Comparison of ENCODE assay signal across 14 cellular contexts in the genomic region with DNA sequence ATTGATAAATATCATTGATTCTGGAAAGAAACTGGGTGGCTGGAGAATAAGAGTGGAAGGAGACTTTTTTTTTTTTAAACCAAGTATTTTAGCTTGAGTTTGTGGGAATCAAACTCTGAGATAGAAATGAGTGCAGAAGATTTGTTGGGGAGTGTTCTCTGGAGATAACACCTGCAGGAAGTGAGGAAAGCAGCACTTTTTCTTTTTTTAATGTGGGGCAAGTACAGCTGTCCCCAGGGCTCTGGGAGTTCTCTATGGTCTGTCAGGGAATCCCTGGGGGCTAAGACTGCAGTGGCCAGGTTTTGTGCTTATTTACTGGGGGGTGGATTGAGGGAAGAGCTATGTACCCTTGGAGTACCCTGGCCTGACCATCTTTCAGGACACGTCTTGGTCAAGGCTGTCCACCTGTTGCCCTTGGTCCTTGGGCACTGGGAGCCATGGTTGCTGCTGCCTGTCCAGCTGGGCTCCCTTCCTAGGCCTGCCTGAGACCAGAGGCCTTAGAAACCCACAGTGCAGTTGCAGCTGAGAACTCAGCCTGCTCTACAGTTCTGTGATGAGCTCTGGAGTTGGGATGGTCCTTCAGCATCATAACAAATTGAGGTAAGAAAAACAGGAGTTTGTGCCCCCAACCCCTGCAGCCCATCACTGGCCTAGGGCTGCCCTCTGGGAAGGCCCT.
DNase-seq lines count a peak whose midpoint lies in the region; ATAC-seq and TF ChIP-seq lines count a peak whose summit lies in the region.
"Had no signal": no experiment of that assay in that cellular context is flagged by ENCODE, and none has a peak within 500 bp of the region (broad histone marks: within the 10 kb centered on the region; RNA-seq: fewer than 3 reads in every experiment).

No MANE protein-coding gene starts in this region.

- no peaks in the 10 kb centered on the region for H3K9me3 ChIP-seq in lower lobe of right lung
- H3K9me3 ChIP-seq: ascending aorta, uterus had no signal

- no peaks in the 10 kb centered on the region for H3K4me1 ChIP-seq in lower lobe of right lung
- H3K4me1 ChIP-seq: ascending aorta, uterus had no signal

- peak overlapping the region; percentile 47 for H3K27ac Mint-ChIP-seq in activated T-helper 2 cell treated with anti-CD3 and anti-CD28 coated beads, Interferon-gamma antibody, Interleukin-2, Interleukin-4, amounts not matched to agents 10 μg/mL and 5 μg/mL and 100 μg/mL, durations not matched to agents 14 hours and 24 hours and 36 hours
- H3K27ac Mint-ChIP-seq: natural killer cell treated with Interleukin-12 subunit alpha and Interleukin-12 subunit beta and Interleukin-15 and Interleukin-18, amount 100 ng/mL, for 72 hours had no signal

- no peaks in the 10 kb centered on the region for H3K36me3 Mint-ChIP-seq in activated T-helper 2 cell treated with anti-CD3 and anti-CD28 coated beads, Interferon-gamma antibody, Interleukin-2, Interleukin-4, amounts not matched to agents 10 μg/mL and 5 μg/mL and 100 μg/mL, durations not matched to agents 14 hours and 24 hours and 36 hours (ENCODE audit: low read depth)
- H3K36me3 Mint-ChIP-seq: natural killer cell treated with Interleukin-12 subunit alpha and Interleukin-12 subunit beta and Interleukin-15 and Interleukin-18, amount 100 ng/mL, for 72 hours had no signal

- TF ChIP-seq CTCF in lower lobe of right lung (IDR thresholded peaks at IDR 0.05) = no peak

- intact Hi-C loops in activated T-helper 2 cell treated with anti-CD3 and anti-CD28 coated beads, Interferon-gamma antibody, Interleukin-2, Interleukin-4, amounts not matched to agents 10 μg/mL and 5 μg/mL and 100 μg/mL, durations not matched to agents 14 hours and 24 hours and 36 hours (cut with micrococcal nuclease) = loop anchor here (5.0 kb wide), 1 partner anchor 46 kb away; no protein-coding TSS in a partner anchor
- intact Hi-C loops in lower lobe of right lung (cut with DNase I) = no loop called here

- no peaks in the 10 kb centered on the region for H3K36me3 ChIP-seq in lower lobe of right lung
- H3K36me3 ChIP-seq: ascending aorta, uterus had no signal

- H3K4me3 ChIP-seq in lower lobe of right lung = no peak overlapping the region
- H3K4me3 ChIP-seq: ascending aorta, skin epidermis, uterus had no signal

- H3K27me3 Mint-ChIP-seq in activated T-helper 2 cell treated with anti-CD3 and anti-CD28 coated beads, Interferon-gamma antibody, Interleukin-2, Interleukin-4, amounts not matched to agents 10 μg/mL and 5 μg/mL and 100 μg/mL, durations not matched to agents 14 hours and 24 hours and 36 hours (ENCODE audit: low read depth) = no peaks in the 10 kb centered on the region

- H3K4me3 Mint-ChIP-seq in activated T-helper 2 cell treated with anti-CD3 and anti-CD28 coated beads, Interferon-gamma antibody, Interleukin-2, Interleukin-4, amounts not matched to agents 10 μg/mL and 5 μg/mL and 100 μg/mL, durations not matched to agents 14 hours and 24 hours and 36 hours (ENCODE audit: low read depth) = no peak overlapping the region
- H3K4me3 Mint-ChIP-seq: natural killer cell treated with Interleukin-12 subunit alpha and Interleukin-12 subunit beta and Interleukin-15 and Interleukin-18, amount 100 ng/mL, for 72 hours had no signal

- ATAC-seq in GM18861 (IDR thresholded peaks at IDR 0.05; ENCODE audit: unreplicated experiment) = peak; percentile 46
- ATAC-seq in GM21515 (IDR thresholded peaks at IDR 0.05; ENCODE audit: unreplicated experiment) = peak; percentile 74
- peak; percentile 70 for ATAC-seq in HG03139 (IDR thresholded peaks at IDR 0.05; ENCODE audit: unreplicated experiment)
- ATAC-seq in HG03135 (IDR thresholded peaks at IDR 0.05; ENCODE audit: unreplicated experiment) = no peak
- ATAC-seq in lower lobe of right lung = no peak
- ATAC-seq: natural killer cell treated with Interleukin-12 subunit alpha and Interleukin-12 subunit beta and Interleukin-15 and Interleukin-18, amount 100 ng/mL, for 72 hours had no signal

- H3K27me3 ChIP-seq in lower lobe of right lung (ENCODE audit: low read depth) = peaks cover 3% of the 10 kb centered on the region
- H3K27me3 ChIP-seq: ascending aorta, uterus had no signal

- H3K27ac ChIP-seq in lower lobe of right lung = no peak overlapping the region
- H3K27ac ChIP-seq: ascending aorta, C4-2B, skin epidermis, uterus had no signal

- no peaks in the 10 kb centered on the region for H3K9me3 Mint-ChIP-seq in activated T-helper 2 cell treated with anti-CD3 and anti-CD28 coated beads, Interferon-gamma antibody, Interleukin-2, Interleukin-4, amounts not matched to agents 10 μg/mL and 5 μg/mL and 100 μg/mL, durations not matched to agents 14 hours and 24 hours and 36 hours
- H3K9me3 Mint-ChIP-seq: natural killer cell treated with Interleukin-12 subunit alpha and Interleukin-12 subunit beta and Interleukin-15 and Interleukin-18, amount 100 ng/mL, for 72 hours had no signal

- DNase-seq in activated T-helper 2 cell treated with anti-CD3 and anti-CD28 coated beads, Interferon-gamma antibody, Interleukin-2, Interleukin-4, amounts not matched to agents 10 μg/mL and 5 μg/mL and 100 μg/mL, durations not matched to agents 14 hours and 24 hours and 36 hours (ENCODE audit: low spot score) = no peak
- DNase-seq in NCI-H446 treated with DMSO at 0.1 percent for 48 hours (lab: John Stamatoyannopoulos, UW) (no peak), medulla oblongata (ENCODE audit: extremely low spot score) (no peak), lower lobe of right lung (no peak)
- DNase-seq: kidney glomerular epithelial cell, uterus had no signal

- peaks cover 25% of the 10 kb centered on the region for H3K4me1 Mint-ChIP-seq in activated T-helper 2 cell treated with anti-CD3 and anti-CD28 coated beads, Interferon-gamma antibody, Interleukin-2, Interleukin-4, amounts not matched to agents 10 μg/mL and 5 μg/mL and 100 μg/mL, durations not matched to agents 14 hours and 24 hours and 36 hours (ENCODE audit: low read depth)

Comparison
In these comparisons a context has a peak if more than half of its experiments do, and no peak if none do; other contexts are left out.
1. ATAC-seq: peak in GM18861 (single experiment), GM21515 (single experiment) and HG03139 (single experiment); none in HG03135 (single experiment) and lower lobe of right lung (0 of 2).